15 cellular contexts compared by ENCODE assay signal in the genomic region with DNA sequence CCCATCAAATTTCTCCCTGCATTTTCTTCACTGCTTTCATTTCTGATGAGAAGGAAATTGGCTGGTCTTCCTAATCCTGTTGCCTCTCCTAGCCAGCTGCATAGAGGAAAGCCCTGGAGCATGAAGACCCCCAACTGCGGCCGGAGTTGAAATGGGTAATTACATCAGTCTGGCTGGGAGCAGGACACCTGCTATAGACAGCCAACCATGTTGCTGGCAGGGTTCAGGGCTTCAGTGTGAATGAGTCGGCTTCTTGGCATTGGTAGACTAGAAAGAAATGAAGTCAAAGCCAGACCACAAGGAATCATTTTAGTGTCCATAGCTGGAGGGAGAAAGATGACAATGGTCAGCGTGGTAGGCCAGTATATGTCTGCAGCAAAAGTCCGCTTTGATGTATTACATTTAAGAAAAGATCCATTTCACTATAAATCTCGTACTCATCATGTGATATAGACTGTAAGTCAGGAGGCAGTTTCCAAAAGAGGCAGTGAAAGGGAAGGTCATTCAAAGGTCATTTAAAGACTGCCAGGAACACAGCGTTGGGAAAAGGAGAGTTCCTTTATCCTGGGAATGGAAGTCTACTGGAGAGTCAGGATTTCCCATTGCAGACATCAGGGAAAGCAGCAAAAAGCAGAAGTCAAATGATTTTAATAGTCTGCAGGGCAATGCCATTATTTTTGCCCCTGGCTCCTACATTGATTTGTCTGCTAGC.
DNase-seq lines count a peak whose midpoint lies in the region; ATAC-seq and TF ChIP-seq lines count a peak whose summit lies in the region.
"Had no signal": no experiment of that assay in that cellular context is flagged by ENCODE, and none has a peak within 500 bp of the region (broad histone marks: within the 10 kb centered on the region; RNA-seq: fewer than 3 reads in every experiment).

No MANE protein-coding gene starts in this region.

- 38 to 77% methylated on average over 2 to 7 of the region's 7 CpGs for WGBS in endodermal cell (ENCODE audit: insufficient coverage in 1 of 2, insufficient read length in 1 of 2), 2 experiments

- H3K36me3 ChIP-seq in endodermal cell (ENCODE audit: control insufficient read depth, insufficient read depth, low read length): no peaks in the 10 kb centered on the region
- no peaks in the 10 kb centered on the region for H3K36me3 ChIP-seq in gastrocnemius medialis
- no peaks in the 10 kb centered on the region for H3K36me3 ChIP-seq in osteoblast (ENCODE audit: insufficient read depth, low read length)

- no peak overlapping the region for H3K4me3 ChIP-seq in endodermal cell (ENCODE audit: low read length)
- H3K4me3 ChIP-seq in gastrocnemius medialis: no peak overlapping the region
- H3K4me3 ChIP-seq in osteoblast (ENCODE audit: insufficient read depth, low read length): no peak overlapping the region

- no peak overlapping the region for H3K4me3 Mint-ChIP-seq in endodermal cell
- no peak overlapping the region for H3K4me3 Mint-ChIP-seq in activated T-helper 1 cell treated with anti-CD3 and anti-CD28 coated beads, Interleukin-12 subunit alpha, Interleukin-12 subunit beta, Interleukin-2, Interleukin-4 antibody, amounts not matched to agents 30 ng/mL and 10 ng/mL and 1 ng/mL, durations not matched to agents 14 hours and 24 hours and 36 hours
- H3K4me3 Mint-ChIP-seq: central memory CD8-positive, alpha-beta T cell; nephron progenitor cell; type B pancreatic cell had no signal

- no peaks in the 10 kb centered on the region for H3K27me3 Mint-ChIP-seq in endodermal cell (ENCODE audit: insufficient read depth)
- H3K27me3 Mint-ChIP-seq in activated T-helper 1 cell treated with anti-CD3 and anti-CD28 coated beads, Interleukin-12 subunit alpha, Interleukin-12 subunit beta, Interleukin-2, Interleukin-4 antibody, amounts not matched to agents 30 ng/mL and 10 ng/mL and 1 ng/mL, durations not matched to agents 14 hours and 24 hours and 36 hours (ENCODE audit: insufficient read depth): peaks cover 3% of the 10 kb centered on the region

- H3K9ac ChIP-seq in endodermal cell (ENCODE audit: extremely low read depth, low read length, poor library complexity, severe bottlenecking): no peak overlapping the region

- no peaks in the 10 kb centered on the region for H3K9me3 ChIP-seq in endodermal cell (ENCODE audit: control insufficient read depth, low read length)
- no peaks in the 10 kb centered on the region for H3K9me3 ChIP-seq in gastrocnemius medialis
- H3K9me3 ChIP-seq in osteoblast (ENCODE audit: low read depth, low read length): no peaks in the 10 kb centered on the region

- ATAC-seq in gastrocnemius medialis: peak; percentile 26 to 62

- H3K9me3 Mint-ChIP-seq in endodermal cell: no peaks in the 10 kb centered on the region
- no peaks in the 10 kb centered on the region for H3K9me3 Mint-ChIP-seq in activated T-helper 1 cell treated with anti-CD3 and anti-CD28 coated beads, Interleukin-12 subunit alpha, Interleukin-12 subunit beta, Interleukin-2, Interleukin-4 antibody, amounts not matched to agents 30 ng/mL and 10 ng/mL and 1 ng/mL, durations not matched to agents 14 hours and 24 hours and 36 hours
- H3K9me3 Mint-ChIP-seq: central memory CD8-positive, alpha-beta T cell; nephron progenitor cell; type B pancreatic cell had no signal

- no peak for TF ChIP-seq POLR2A in gastrocnemius medialis (IDR thresholded peaks at IDR 0.05)

- no peaks in the 10 kb centered on the region for H4K20me1 ChIP-seq in osteoblast (ENCODE audit: insufficient read depth, low read length)

- no peaks in the 10 kb centered on the region for H3K4me1 ChIP-seq in endodermal cell (ENCODE audit: control insufficient read depth, insufficient read depth, low read length)
- H3K4me1 ChIP-seq in gastrocnemius medialis: peaks cover 13 to 16% of the 10 kb centered on the region in 2 donors
- peaks cover 30% of the 10 kb centered on the region for H3K4me1 ChIP-seq in osteoblast (ENCODE audit: insufficient read depth, low read length)

- no peaks in the 10 kb centered on the region for H3K36me3 Mint-ChIP-seq in endodermal cell (ENCODE audit: low read depth)
- no peaks in the 10 kb centered on the region for H3K36me3 Mint-ChIP-seq in activated T-helper 1 cell treated with anti-CD3 and anti-CD28 coated beads, Interleukin-12 subunit alpha, Interleukin-12 subunit beta, Interleukin-2, Interleukin-4 antibody, amounts not matched to agents 30 ng/mL and 10 ng/mL and 1 ng/mL, durations not matched to agents 14 hours and 24 hours and 36 hours (ENCODE audit: low read depth)
- H3K36me3 Mint-ChIP-seq: type B pancreatic cell had no signal

- intact Hi-C loops in gastrocnemius medialis (cut with DNase I; ENCODE audit: low total_unique reads): no loop called here
- intact Hi-C loops in activated T-helper 1 cell treated with anti-CD3 and anti-CD28 coated beads, Interleukin-12 subunit alpha, Interleukin-12 subunit beta, Interleukin-2, Interleukin-4 antibody, amounts not matched to agents 30 ng/mL and 10 ng/mL and 1 ng/mL, durations not matched to agents 14 hours and 24 hours and 36 hours (cut with micrococcal nuclease): no loop called here

- in situ Hi-C loops in gastrocnemius medialis (cut with MboI; ENCODE audit: low sequenced_read_pairs in 4 of 4): no loop called here

- H3K4me1 Mint-ChIP-seq in endodermal cell: no peaks in the 10 kb centered on the region
- H3K4me1 Mint-ChIP-seq in activated T-helper 1 cell treated with anti-CD3 and anti-CD28 coated beads, Interleukin-12 subunit alpha, Interleukin-12 subunit beta, Interleukin-2, Interleukin-4 antibody, amounts not matched to agents 30 ng/mL and 10 ng/mL and 1 ng/mL, durations not matched to agents 14 hours and 24 hours and 36 hours (ENCODE audit: low read depth): no peaks in the 10 kb centered on the region
- H3K4me1 Mint-ChIP-seq: central memory CD8-positive, alpha-beta T cell had no signal

- H2AFZ ChIP-seq in osteoblast (ENCODE audit: low read length): no peak overlapping the region

- H3K27ac ChIP-seq in endodermal cell (ENCODE audit: low read depth, low read length) (peak overlapping the region; percentile 47), gastrocnemius medialis (no peak overlapping the region), osteoblast (ENCODE audit: low read depth, low read length) (no peak overlapping the region)

- TF ChIP-seq CTCF in endodermal cell (conservative IDR thresholded peaks at IDR 0.05) (no peak), gastrocnemius medialis (IDR thresholded peaks at IDR 0.05 in 4 of 5, conservative IDR thresholded peaks at IDR 0.05 in 1 of 5) (no peak), osteoblast (IDR thresholded peaks at IDR 0.05; ENCODE audit: extremely low read depth, low read depth, low read length) (no peak)

- H3K27me3 ChIP-seq in endodermal cell (ENCODE audit: control insufficient read depth, insufficient read depth, low read length, poor library complexity, severe bottlenecking): no peaks in the 10 kb centered on the region
- H3K27me3 ChIP-seq in gastrocnemius medialis: no peaks in the 10 kb centered on the region
- no peaks in the 10 kb centered on the region for H3K27me3 ChIP-seq in osteoblast (ENCODE audit: insufficient read depth, low read length)

- H3K27ac Mint-ChIP-seq in endodermal cell: no peak overlapping the region
- no peak overlapping the region for H3K27ac Mint-ChIP-seq in activated T-helper 1 cell treated with anti-CD3 and anti-CD28 coated beads, Interleukin-12 subunit alpha, Interleukin-12 subunit beta, Interleukin-2, Interleukin-4 antibody, amounts not matched to agents 30 ng/mL and 10 ng/mL and 1 ng/mL, durations not matched to agents 14 hours and 24 hours and 36 hours
- H3K27ac Mint-ChIP-seq: nephron progenitor cell, type B pancreatic cell had no signal

- no peak overlapping the region for H3K4me2 ChIP-seq in osteoblast (ENCODE audit: insufficient read depth, low read length)

- DNase-seq in NCI-H748 (lab: John Stamatoyannopoulos, UW; ENCODE audit: unreplicated experiment) (peak; percentile 15), NCI-H748 treated with DMSO at 0.1 percent for 48 hours (lab: John Stamatoyannopoulos, UW) (no peak), NCI-H345 treated with DMSO at 0.1 percent for 48 hours (lab: John Stamatoyannopoulos, UW; ENCODE audit: unreplicated experiment) (peak; percentile 86), endodermal cell (no peak), gastrocnemius medialis (peak in 1 of 2 donors; percentile 16), osteoblast (ENCODE audit: insufficient read length, low spot score, missing footprints) (no peak), D341Med (ENCODE audit: low spot score) (no peak)
- no peak for DNase-seq in activated T-helper 1 cell treated with anti-CD3 and anti-CD28 coated beads, Interleukin-12 subunit alpha, Interleukin-12 subunit beta, Interleukin-2, Interleukin-4 antibody, amounts not matched to agents 30 ng/mL and 10 ng/mL and 1 ng/mL, durations not matched to agents 14 hours and 24 hours and 36 hours (ENCODE audit: low spot score)
- DNase-seq: activated CD4-positive, alpha-beta T cell treated with anti-CD3 and anti-CD28 coated beads, Interleukin-2, amount 50 U/mL, for 48 hours; activated effector memory CD4-positive, alpha-beta T cell treated with Interleukin-2 at 50 U/mL for 16 hours; nephron progenitor cell; stimulated activated CD4-positive, alpha-beta T cell treated with anti-CD3 and anti-CD28 coated beads, Interleukin-12 subunit alpha, Interleukin-12 subunit beta, amount 100 ng/mL, for 4 hours; T-helper 2 cell had no signal

- no peaks in the 10 kb centered on the region for H3K79me2 ChIP-seq in osteoblast (ENCODE audit: insufficient read depth, low read length)

Comparison
In these comparisons a context has a peak if more than half of its experiments do, and no peak if none do; other contexts are left out.
1. DNase-seq: peak in NCI-H748 (single experiment) and NCI-H345 treated with DMSO at 0.1 percent for 48 hours (single experiment); none in NCI-H748 treated with DMSO at 0.1 percent for 48 hours (single experiment), endodermal cell (single experiment), activated T-helper 1 cell treated with anti-CD3 and anti-CD28 coated beads, Interleukin-12 subunit alpha, Interleukin-12 subunit beta, Interleukin-2, Interleukin-4 antibody, amounts not matched to agents 30 ng/mL and 10 ng/mL and 1 ng/mL, durations not matched to agents 14 hours and 24 hours and 36 hours (single experiment), osteoblast (single experiment) and D341Med (single experiment).